Comparison of ENCODE assay signal across 22 cellular contexts in the genomic region with DNA sequence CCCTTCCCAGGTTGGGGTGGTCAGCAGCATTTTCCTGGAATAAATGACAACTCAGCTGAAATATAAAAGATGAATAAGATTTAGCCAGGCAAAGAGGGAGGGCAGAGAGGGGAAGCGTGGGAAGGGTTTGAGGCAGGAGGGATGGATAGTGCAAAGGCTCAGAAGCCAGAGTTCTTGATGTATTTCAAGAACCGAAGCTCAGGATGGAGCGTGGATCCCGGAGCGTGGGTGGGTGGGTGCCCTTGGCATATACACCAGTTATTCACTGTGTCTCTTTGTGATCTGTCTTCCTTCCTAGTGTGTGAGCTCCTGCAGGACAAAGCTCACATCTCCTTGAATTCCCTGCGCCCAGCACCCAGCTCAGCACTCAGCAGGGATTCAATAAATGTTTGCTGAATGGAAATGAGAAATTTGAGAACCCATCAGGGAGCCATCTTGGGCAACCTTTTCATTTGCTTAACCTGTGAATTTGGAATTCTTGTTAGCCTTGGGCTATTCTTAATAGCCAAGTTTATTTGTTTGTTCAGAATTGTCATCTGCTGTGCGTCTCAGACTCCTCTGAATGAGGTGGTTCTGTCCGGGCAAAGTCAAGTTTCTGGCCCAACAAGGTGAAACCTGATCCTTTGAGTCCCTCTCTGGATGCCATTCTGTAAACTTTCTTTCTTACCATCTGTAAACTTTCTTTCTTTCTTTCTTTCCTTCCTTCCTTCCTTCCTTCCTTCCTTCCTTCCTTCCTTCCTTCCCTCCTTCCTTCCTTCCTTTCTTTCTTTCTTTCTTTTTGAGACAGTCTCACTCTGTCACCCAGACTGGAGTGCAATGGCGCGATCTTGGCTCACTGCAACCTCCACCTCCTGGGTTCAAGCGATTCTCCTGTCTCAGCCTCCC. TPM values are rescaled to one million over a fixed set of nuclear protein-coding genes. Genes with fewer than 3 reads are reported as not detected.
DNase-seq lines count a peak whose midpoint lies in the region; ATAC-seq and TF ChIP-seq lines count a peak whose summit lies in the region.
"Had no signal": no experiment of that assay in that cellular context is flagged by ENCODE, and none has a peak within 500 bp of the region (broad histone marks: within the 10 kb centered on the region; RNA-seq: fewer than 3 reads in every experiment).

No MANE protein-coding gene starts in this region.

- intact Hi-C loops in A673 (cut with micrococcal nuclease; ENCODE audit: unreplicated experiment): no loop called here

- no peaks in the 10 kb centered on the region for H3K36me3 Mint-ChIP-seq in mesothelial cell of epicardium

- TF ChIP-seq CTCF in A673 (conservative IDR thresholded peaks at IDR 0.05; ENCODE audit: low read depth, low read length) (no peak), mesothelial cell of epicardium (IDR thresholded peaks at IDR 0.05; ENCODE audit: unreplicated experiment) (no peak)

- H3K27me3 ChIP-seq in A673 (replicated peaks; ENCODE audit: insufficient read depth, low read depth, low read length, poor library complexity): no peaks in the 10 kb centered on the region
- H3K27me3 ChIP-seq: cardiac muscle cell had no signal

- H3K27me3 Mint-ChIP-seq in mesothelial cell of epicardium (ENCODE audit: low read depth): no peaks in the 10 kb centered on the region

- POLR2A ChIA-PET in A673 (lab: Charles Lee; ENCODE audit: low non-redundant PET): interaction anchor here (0.6 kb wide), 1 partner anchor 9 kb away, joined by 4 read pairs; no protein-coding TSS in a partner anchor

- no peaks in the 10 kb centered on the region for H3K36me3 ChIP-seq in A673 (ENCODE audit: insufficient read depth, low read length, poor library complexity, severe bottlenecking)
- H3K36me3 ChIP-seq: cardiac muscle cell, SJCRH30 had no signal

- peaks cover 46% of the 10 kb centered on the region for H3K4me1 ChIP-seq in A673 (ENCODE audit: insufficient read depth, low read length, poor library complexity, severe bottlenecking)
- H3K4me1 ChIP-seq: SJCRH30 had no signal

- DNase-seq in A673 (ENCODE audit: low spot score) (peak; percentile 87), CD1c-positive myeloid dendritic cell (ENCODE audit: extremely low spot score) (peak; percentile 46), NCI-H69 (lab: John Stamatoyannopoulos, UW) (peak; percentile 57), epithelial cell of prostate (ENCODE audit: low read depth, low spot score) (no peak), mesothelial cell of epicardium (ENCODE audit: low spot score in 2 of 2, unreplicated experiment in 2 of 2) (no peak), EL (no peak)
- DNase-seq: activated CD4-positive, CD25-positive, alpha-beta regulatory T cell; activated T-cell treated with anti-CD3 and anti-CD28 coated beads, Interleukin-2, amount 50 U/mL, for 1 hour; amniotic stem cell; NCI-H1436 treated with DMSO at 0.1 percent for 48 hours; NCI-H524; OCI-M1; SJCRH30; stimulated activated CD8-positive, alpha-beta memory T cell treated with anti-CD3 and anti-CD28 coated beads, Interleukin-4, amount 100 ng/mL, for 48 hours had no signal

- TSS peak; percentile 87 for BruUV-seq in A673 (replicated peaks; lab: Mats Ljungman, UMichigan)

- peak overlapping the region; percentile 83 for H3K27ac ChIP-seq in A673 (ENCODE audit: low read depth, low read length, poor library complexity, severe bottlenecking)
- H3K27ac ChIP-seq in epithelial cell of prostate: peak overlapping the region; percentile 12
- H3K27ac ChIP-seq: cardiac muscle cell, SJCRH30 had no signal

- peaks cover 10% of the 10 kb centered on the region for H3K4me1 Mint-ChIP-seq in mesothelial cell of epicardium

- no peak overlapping the region for H3K4me3 ChIP-seq in A673 (ENCODE audit: low read depth, low read length, poor library complexity, severe bottlenecking)
- H3K4me3 ChIP-seq: cardiac muscle cell, SJCRH30 had no signal

- no peak overlapping the region for H3K27ac Mint-ChIP-seq in mesothelial cell of epicardium
- H3K27ac Mint-ChIP-seq: activated CD4-positive, alpha-beta memory T cell treated with anti-CD3 and anti-CD28 coated beads, Interleukin-2, amount 10 ng/mL, durations not matched to agents 7 days and 5 days had no signal

- no peaks in the 10 kb centered on the region for H3K9me3 Mint-ChIP-seq in mesothelial cell of epicardium
- H3K9me3 Mint-ChIP-seq: activated CD4-positive, alpha-beta memory T cell treated with anti-CD3 and anti-CD28 coated beads, Interleukin-2, amount 10 ng/mL, durations not matched to agents 7 days and 5 days had no signal

- CTCF ChIA-PET in A673 (lab: Charles Lee): interaction anchor here (0.6 to 0.9 kb wide), 2 partner anchors 9 to 11 kb away, joined by 3 to 8 read pairs; no protein-coding TSS in a partner anchor

- ATAC-seq in esophagus mucosa: no peak

- H3K9me3 ChIP-seq in A673 (ENCODE audit: low read depth, low read length, poor library complexity, severe bottlenecking): no peaks in the 10 kb centered on the region
- H3K9me3 ChIP-seq: SJCRH30 had no signal

- H3K4me3 Mint-ChIP-seq in mesothelial cell of epicardium: no peak overlapping the region
- H3K4me3 Mint-ChIP-seq: activated CD4-positive, alpha-beta memory T cell treated with anti-CD3 and anti-CD28 coated beads, Interleukin-2, amount 10 ng/mL, durations not matched to agents 7 days and 5 days had no signal

RNA-seq across cellular contexts. Expression of a gene that starts 13.3 kb away (rescaled TPM):
- total RNA-seq in A673 (2021) (2.4 and 2.8 TPM in 2 replicates), mesothelial cell of epicardium (0.11 TPM in 1 of 3 replicates, not detected in the others), esophagus mucosa (3.3 TPM)
- total RNA-seq: cardiac muscle cell; endothelial cell of umbilical vein; fibroblast of villous mesenchyme; T-helper 2 cell treated with Interferon-gamma antibody and Interleukin-4, amounts not matched to agents 100 ng/mL and 5 ng/mL, for 36 hours had no signal

RNA-seq across cellular contexts. Expression of a gene that starts 23.5 kb away (rescaled TPM):
- total RNA-seq in A673 (2021) (31.9 and 32.9 TPM in 2 replicates), mesothelial cell of epicardium (31.1 to 33.5 TPM (median 31.6 TPM) in 3 replicates), esophagus mucosa (9.6 TPM)

RNA-seq across cellular contexts. Expression of a gene that starts 33.6 kb away (rescaled TPM):
- total RNA-seq in A673 (2021) (20.0 and 20.9 TPM in 2 replicates), mesothelial cell of epicardium (6.9 to 9.1 TPM (median 7.7 TPM) in 3 replicates), esophagus mucosa (not detected)
- total RNA-seq: lower leg skin, ureter had no signal

Comparison
In these comparisons a context has a peak if more than half of its experiments do, and no peak if none do; other contexts are left out.
1. DNase-seq: peak in A673 (single experiment), CD1c-positive myeloid dendritic cell (single experiment) and NCI-H69 (single experiment); none in epithelial cell of prostate (single experiment), mesothelial cell of epicardium (0 of 2) and EL (single experiment).